8 cellular contexts compared by ENCODE assay signal in the genomic region with DNA sequence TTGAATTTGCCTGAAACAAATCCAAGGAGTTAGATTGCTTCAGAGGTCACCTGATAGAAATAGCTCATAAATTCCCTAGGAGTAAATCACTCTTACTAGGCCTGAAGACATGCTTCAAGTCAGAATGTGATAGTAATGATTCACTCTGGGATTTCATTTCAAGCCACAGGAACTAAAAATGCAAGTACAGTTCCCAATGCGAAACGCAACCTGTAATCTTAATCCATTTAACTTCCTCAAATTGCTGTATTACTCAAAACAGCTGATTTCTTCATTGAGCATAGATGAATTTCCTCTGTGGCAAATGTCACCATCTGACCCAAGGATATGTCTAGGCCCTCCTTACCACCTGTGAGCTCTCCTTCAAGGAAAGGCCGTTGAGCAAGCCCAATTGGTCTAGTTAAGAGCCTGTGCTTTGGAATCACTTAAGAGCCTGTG. TPM values are rescaled to one million over a fixed set of nuclear protein-coding genes. Genes with fewer than 3 reads are reported as not detected.
DNase-seq lines count a peak whose midpoint lies in the region; ATAC-seq and TF ChIP-seq lines count a peak whose summit lies in the region.

No MANE protein-coding gene starts in this region.

- H3K36me3 ChIP-seq in right atrium auricular region (no peaks in the 10 kb centered on the region), HAP-1 (replicated peaks) (no peaks in the 10 kb centered on the region), tibial artery (no peaks in the 10 kb centered on the region)

- H3K27me3 ChIP-seq in right atrium auricular region: no peaks in the 10 kb centered on the region
- H3K27me3 ChIP-seq in HAP-1 (ENCODE audit: low read depth): no peaks in the 10 kb centered on the region
- H3K27me3 ChIP-seq in tibial artery: no peaks in the 10 kb centered on the region

- H3K9me3 ChIP-seq in right atrium auricular region: no peaks in the 10 kb centered on the region
- H3K9me3 ChIP-seq in HAP-1: no peaks in the 10 kb centered on the region
- H3K9me3 ChIP-seq in tibial artery: no peaks in the 10 kb centered on the region

- no peak overlapping the region for H3K4me3 ChIP-seq in GM12865 (ENCODE audit: low read depth, low read length)
- H3K4me3 ChIP-seq in right atrium auricular region: no peak overlapping the region
- no peak overlapping the region for H3K4me3 ChIP-seq in HAP-1
- H3K4me3 ChIP-seq in tibial artery: no peak overlapping the region

- DNase-seq in GM12865 (ENCODE audit: low read depth) (peak; percentile 89), LoVo (ENCODE audit: low spot score) (peak; percentile 43), fibroblast of the conjunctiva (ENCODE audit: low read depth) (peak; percentile 58), right atrium auricular region (ENCODE audit: low spot score) (no peak), GDM1 (lab: John Stamatoyannopoulos, UW) (no peak), HAP-1 (ENCODE audit: low spot score in 2 of 2) (no peak), tibial artery (no peak)

- in situ Hi-C loops in HAP-1 (cut with MboI; ENCODE audit: low sequenced_read_pairs): no loop called here

- no peak overlapping the region for H3K27ac ChIP-seq in right atrium auricular region
- no peak overlapping the region for H3K27ac ChIP-seq in tibial artery

- peak; percentile 82 for ATAC-seq in GM21717 (IDR thresholded peaks at IDR 0.05; ENCODE audit: unreplicated experiment)

- TF ChIP-seq CTCF in GM12865 (IDR thresholded peaks at IDR 0.05; ENCODE audit: insufficient read depth, low read depth, low read length, missing control alignments): no peak
- TF ChIP-seq CTCF in right atrium auricular region (IDR thresholded peaks at IDR 0.05): no peak
- TF ChIP-seq CTCF in tibial artery (IDR thresholded peaks at IDR 0.05): no peak

- H3K4me1 ChIP-seq in right atrium auricular region: no peaks in the 10 kb centered on the region
- no peaks in the 10 kb centered on the region for H3K4me1 ChIP-seq in HAP-1
- no peaks in the 10 kb centered on the region for H3K4me1 ChIP-seq in tibial artery

- intact Hi-C loops in tibial artery (cut with DNase I; ENCODE audit: low total_unique reads): no loop called here

RNA-seq across cellular contexts. Expression of a gene that starts 32.1 kb away (rescaled TPM):
- 100 to 1,000 TPM; 244 to 263 TPM for total RNA-seq in right atrium auricular region

Comparison
In these comparisons a context has a peak if more than half of its experiments do, and no peak if none do; other contexts are left out.
1. DNase-seq: peak in GM12865 (single experiment), LoVo (single experiment) and fibroblast of the conjunctiva (single experiment); none in right atrium auricular region (single experiment), GDM1 (single experiment), HAP-1 (0 of 2) and tibial artery (0 of 2).